15 cellular contexts compared by ENCODE assay signal in the genomic region with DNA sequence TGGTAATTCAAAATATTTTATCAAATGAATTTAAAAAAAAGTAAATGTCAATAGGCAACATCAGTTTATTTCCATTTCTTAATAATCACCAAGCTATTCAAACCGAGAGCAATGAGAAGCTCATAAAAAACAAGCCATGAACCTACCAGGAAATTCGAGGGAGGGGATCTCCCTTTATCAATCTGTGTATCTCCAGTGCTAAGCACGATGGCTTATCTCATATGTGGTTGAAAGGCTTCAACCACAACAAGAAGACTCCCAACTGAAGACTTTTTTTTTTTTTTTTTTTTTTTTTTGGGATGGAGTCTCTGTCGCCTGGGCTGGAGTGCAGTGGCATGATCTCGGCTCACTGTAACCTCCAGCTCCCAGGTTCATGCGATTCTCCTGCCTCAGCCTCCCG.
"Had no signal": no experiment of that assay in that cellular context is flagged by ENCODE, and none has a peak within 500 bp of the region (broad histone marks: within the 10 kb centered on the region; RNA-seq: fewer than 3 reads in every experiment).

No MANE protein-coding gene starts in this region.

- H3K27ac ChIP-seq: ovary, sigmoid colon, tibial artery had no signal

- H3K27ac Mint-ChIP-seq: activated naive CD8-positive, alpha-beta T cell treated with anti-CD3 and anti-CD28 coated beads, Interleukin-2, amount 10 ng/mL, durations not matched to agents 7 days and 5 days; stimulated activated effector memory CD8-positive, alpha-beta T cell treated with anti-CD3 and anti-CD28 coated beads, Interleukin-12 subunit alpha, Interleukin-12 subunit beta, amount 100 ng/mL, for 72 hours had no signal

- H3K4me1 Mint-ChIP-seq: activated naive CD8-positive, alpha-beta T cell treated with anti-CD3 and anti-CD28 coated beads, Interleukin-2, amount 10 ng/mL, durations not matched to agents 7 days and 5 days; neural crest cell; stimulated activated effector memory CD8-positive, alpha-beta T cell treated with anti-CD3 and anti-CD28 coated beads, Interleukin-12 subunit alpha, Interleukin-12 subunit beta, amount 100 ng/mL, for 72 hours had no signal

- H3K27me3 Mint-ChIP-seq: activated naive CD8-positive, alpha-beta T cell treated with anti-CD3 and anti-CD28 coated beads, Interleukin-2, amount 10 ng/mL, durations not matched to agents 7 days and 5 days had no signal

- H3K27me3 ChIP-seq: ovary, sigmoid colon, tibial artery had no signal

- H3K36me3 Mint-ChIP-seq: activated naive CD8-positive, alpha-beta T cell treated with anti-CD3 and anti-CD28 coated beads, Interleukin-2, amount 10 ng/mL, durations not matched to agents 7 days and 5 days; stimulated activated effector memory CD8-positive, alpha-beta T cell treated with anti-CD3 and anti-CD28 coated beads, Interleukin-12 subunit alpha, Interleukin-12 subunit beta, amount 100 ng/mL, for 72 hours had no signal

- H3K9me3 ChIP-seq: ovary, sigmoid colon, tibial artery had no signal

- H3K4me3 ChIP-seq: ovary, sigmoid colon, tibial artery had no signal

- H3K9me3 Mint-ChIP-seq: activated naive CD8-positive, alpha-beta T cell treated with anti-CD3 and anti-CD28 coated beads, Interleukin-2, amount 10 ng/mL, durations not matched to agents 7 days and 5 days; neural crest cell; stimulated activated effector memory CD8-positive, alpha-beta T cell treated with anti-CD3 and anti-CD28 coated beads, Interleukin-12 subunit alpha, Interleukin-12 subunit beta, amount 100 ng/mL, for 72 hours had no signal

- H3K4me3 Mint-ChIP-seq: activated naive CD8-positive, alpha-beta T cell treated with anti-CD3 and anti-CD28 coated beads, Interleukin-2, amount 10 ng/mL, durations not matched to agents 7 days and 5 days; neural crest cell; stimulated activated effector memory CD8-positive, alpha-beta T cell treated with anti-CD3 and anti-CD28 coated beads, Interleukin-12 subunit alpha, Interleukin-12 subunit beta, amount 100 ng/mL, for 72 hours had no signal

- ATAC-seq: stimulated activated effector memory CD8-positive, alpha-beta T cell treated with anti-CD3 and anti-CD28 coated beads, Interleukin-12 subunit alpha, Interleukin-12 subunit beta, amount 100 ng/mL, for 72 hours had no signal

- DNase-seq: activated CD4-positive, alpha-beta T cell treated with anti-CD3 and anti-CD28 coated beads, Interleukin-2, amount 50 U/mL, for 4 hours; activated CD4-positive, CD25-positive, alpha-beta regulatory T cell treated with anti-CD3 and anti-CD28 coated beads, Interleukin-2, amount 50 U/mL, for 72 hours; activated naive CD4-positive, alpha-beta T cell; activated naive CD8-positive, alpha-beta T cell treated with anti-CD3 and anti-CD28 coated beads, Interleukin-2, amount 10 ng/mL, durations not matched to agents 7 days and 5 days; activated T-cell treated with anti-CD3 and anti-CD28 coated beads for 4 hours; effector CD8-positive, alpha-beta T cell; glutamatergic neuron; midbrain; sigmoid colon; stimulated activated CD4-positive, alpha-beta T cell treated with anti-CD3 and anti-CD28 coated beads, Interleukin-2, amount 100 ng/mL, for 24 hours; T-helper 1 cell; tibial artery had no signal

- H3K36me3 ChIP-seq: ovary, sigmoid colon, tibial artery had no signal
